3 cellular contexts compared by ENCODE assay signal in genomic region chr1:38169121-38169520, GRCh38.
"Had no signal": no experiment of that assay in that cellular context is flagged by ENCODE, and none has a peak within 500 bp of the region (broad histone marks: within the 10 kb centered on the region; RNA-seq: fewer than 3 reads in every experiment).

No MANE protein-coding gene starts in this region.

- H3K4me3 ChIP-seq: GM12878 had no signal

- DNase-seq: GDM1, GF-D8 had no signal
